Comparison of ENCODE assay signal across 13 cellular contexts in genomic region chr6:46138281-46138680, GRCh38. TPM values are rescaled to one million over a fixed set of nuclear protein-coding genes. Genes with fewer than 3 reads are reported as not detected.
DNase-seq lines count a peak whose midpoint lies in the region; ATAC-seq and TF ChIP-seq lines count a peak whose summit lies in the region.
"Had no signal": no experiment of that assay in that cellular context is flagged by ENCODE, and none has a peak within 500 bp of the region (broad histone marks: within the 10 kb centered on the region; RNA-seq: fewer than 3 reads in every experiment).

No MANE protein-coding gene starts in this region.

- no peak overlapping the region for H3K4me3 ChIP-seq in ascending aorta
- no peak overlapping the region for H3K4me3 ChIP-seq in Caco-2 (ENCODE audit: low read depth, low read length)
- H3K4me3 ChIP-seq in SK-N-SH (ENCODE audit: low read depth in 2 of 2, low read length in 1 of 2): no peak overlapping the region; a peak in 1 of 4 replicates

- H3K4me1 ChIP-seq in ascending aorta (no peaks in the 10 kb centered on the region), Caco-2 (no peaks in the 10 kb centered on the region), SK-N-SH (ENCODE audit: control insufficient read depth in 1 of 2, insufficient read depth in 2 of 2, low read depth in 1 of 2, low read length in 1 of 2) (no peaks in the 10 kb centered on the region)

- no peak overlapping the region for H2AFZ ChIP-seq in SK-N-SH (ENCODE audit: low read depth)

- H3K79me2 ChIP-seq in SK-N-SH (ENCODE audit: insufficient read depth): no peaks in the 10 kb centered on the region

- no peak for TF ChIP-seq RAD21 in SK-N-SH (IDR thresholded peaks at IDR 0.05; ENCODE audit: low read length)

- TF ChIP-seq CTCF in activated B cell treated with CpG ODN at 0.5 μM for 24 hours (IDR thresholded peaks at IDR 0.05): no peak
- no peak for TF ChIP-seq CTCF in ascending aorta (IDR thresholded peaks at IDR 0.05)
- TF ChIP-seq CTCF in Caco-2 (IDR thresholded peaks at IDR 0.05; ENCODE audit: insufficient read depth in 1 of 2, low read depth in 1 of 2, low read length in 1 of 2, severe bottlenecking in 1 of 2, unreplicated experiment in 1 of 2): no peak
- TF ChIP-seq CTCF in SK-N-SH (IDR thresholded peaks at IDR 0.05): no peak

- H3K36me3 Mint-ChIP-seq in activated B cell treated with CpG ODN at 0.5 μM for 24 hours (ENCODE audit: low read depth) (peaks cover 26% of the 10 kb centered on the region), Caco-2 (ENCODE audit: insufficient read depth, unreplicated experiment) (no peaks in the 10 kb centered on the region)

- no peaks in the 10 kb centered on the region for H3K27me3 Mint-ChIP-seq in activated B cell treated with CpG ODN at 0.5 μM for 24 hours
- peaks cover 8% of the 10 kb centered on the region for H3K27me3 Mint-ChIP-seq in Caco-2 (ENCODE audit: insufficient read depth, unreplicated experiment)

- H3K27ac Mint-ChIP-seq in activated B cell treated with CpG ODN at 0.5 μM for 24 hours: peak overlapping the region; percentile 8
- H3K27ac Mint-ChIP-seq in Caco-2 (ENCODE audit: unreplicated experiment): no peak overlapping the region
- H3K27ac Mint-ChIP-seq: activated naive CD4-positive, alpha-beta T cell treated with anti-CD3 and anti-CD28 coated beads for 36 hours had no signal

- H3K4me1 Mint-ChIP-seq in activated B cell treated with CpG ODN at 0.5 μM for 24 hours (peaks cover 34% of the 10 kb centered on the region), Caco-2 (ENCODE audit: low read depth, unreplicated experiment) (no peaks in the 10 kb centered on the region)

- H3K36me3 ChIP-seq in ascending aorta (peaks cover 4% of the 10 kb centered on the region in 2 donors), Caco-2 (ENCODE audit: control insufficient read depth, insufficient read depth, low read length) (no peaks in the 10 kb centered on the region), SK-N-SH (replicated peaks in 1 of 2; ENCODE audit: control insufficient read depth in 1 of 2, insufficient read depth in 2 of 2, low read length in 1 of 2) (no peaks in the 10 kb centered on the region)

- no peaks in the 10 kb centered on the region for H3K9me2 ChIP-seq in SK-N-SH

- no peak overlapping the region for H3K9ac ChIP-seq in SK-N-SH

- no TSS peak for BruUV-seq in Caco-2 (replicated peaks; lab: Mats Ljungman, UMichigan)

- WGBS in SK-N-SH (ENCODE audit: low lambda C conversion rate): 5% methylated on average over 1 of the region's 1 CpG

- no peak overlapping the region for H3K4me2 ChIP-seq in SK-N-SH

- ATAC-seq in GM18517 (IDR thresholded peaks at IDR 0.05; ENCODE audit: unreplicated experiment): peak; percentile 94
- peak; percentile 82 for ATAC-seq in GM21529 (IDR thresholded peaks at IDR 0.05; ENCODE audit: unreplicated experiment)
- ATAC-seq in HG03196 (IDR thresholded peaks at IDR 0.05; ENCODE audit: unreplicated experiment): peak; percentile 80
- no peak for ATAC-seq in activated B cell treated with CpG ODN at 0.5 μM for 24 hours (ENCODE audit: low read depth)

- H3K27me3 ChIP-seq in ascending aorta: no peaks in the 10 kb centered on the region
- no peaks in the 10 kb centered on the region for H3K27me3 ChIP-seq in Caco-2 (replicated peaks; ENCODE audit: control insufficient read depth, insufficient read depth, low read length)
- H3K27me3 ChIP-seq in SK-N-SH (ENCODE audit: insufficient read depth): no peaks in the 10 kb centered on the region; the same call in 1 of the 2 replicates

- H4K20me1 ChIP-seq in SK-N-SH (ENCODE audit: insufficient read depth): no peaks in the 10 kb centered on the region

- CTCF ChIA-PET in activated B cell treated with CpG ODN at 0.5 μM for 24 hours (lab: Charles Lee): interaction anchor here (1.1 to 1.8 kb wide), 2 partner anchors 8 to 48 kb away, joined by 3 to 4 read pairs; partner anchors contain the start of gene ENPP4
- CTCF ChIA-PET in Caco-2 (lab: Charles Lee): no interaction called here
- CTCF ChIA-PET in SK-N-SH (lab: Yijun Ruan, JAX): interaction anchor here (0.8 kb wide), 1 partner anchor 272 kb away, joined by 3 read pairs; no protein-coding TSS in a partner anchor

- H3K4me3 Mint-ChIP-seq in activated B cell treated with CpG ODN at 0.5 μM for 24 hours (peak overlapping the region; percentile 6), Caco-2 (ENCODE audit: unreplicated experiment) (no peak overlapping the region)
- H3K4me3 Mint-ChIP-seq: activated naive CD4-positive, alpha-beta T cell treated with anti-CD3 and anti-CD28 coated beads for 36 hours had no signal

- no peaks in the 10 kb centered on the region for H3K9me3 Mint-ChIP-seq in activated B cell treated with CpG ODN at 0.5 μM for 24 hours
- H3K9me3 Mint-ChIP-seq in Caco-2 (ENCODE audit: unreplicated experiment): no peaks in the 10 kb centered on the region
- H3K9me3 Mint-ChIP-seq: activated naive CD4-positive, alpha-beta T cell treated with anti-CD3 and anti-CD28 coated beads for 36 hours had no signal

- no peaks in the 10 kb centered on the region for H3F3A ChIP-seq in SK-N-SH (replicated peaks; ENCODE audit: insufficient read depth)

- POLR2A ChIA-PET in activated B cell treated with CpG ODN at 0.5 μM for 24 hours (lab: Charles Lee): interaction anchor here (1.4 kb wide), 1 partner anchor 8 kb away, joined by 7 read pairs; the partner anchor contains the start of gene ENPP4
- POLR2A ChIA-PET in Caco-2 (lab: Charles Lee): no interaction called here
- POLR2A ChIA-PET in SK-N-SH (lab: Yijun Ruan, JAX): no interaction called here

- intact Hi-C loops in activated B cell treated with CpG ODN at 0.5 μM for 24 hours (cut with micrococcal nuclease): loop anchor here (1.0 kb wide), 1 partner anchor 8 kb away; no protein-coding TSS in a partner anchor
- intact Hi-C loops in ascending aorta (cut with DNase I): no loop called here
- intact Hi-C loops in Caco-2 (cut with micrococcal nuclease; ENCODE audit: unreplicated experiment): no loop called here

- no peak overlapping the region for H3K27ac ChIP-seq in ascending aorta
- no peak overlapping the region for H3K27ac ChIP-seq in SK-N-SH (ENCODE audit: low read depth in 2 of 2, low read length in 1 of 2)

- no peak for DNase-seq in activated B cell treated with CpG ODN at 0.5 μM for 24 hours
- no peak for DNase-seq in NOMO-1 treated with DMSO at 0.1 percent for 48 hours (lab: John Stamatoyannopoulos, UW; ENCODE audit: unreplicated experiment)
- no peak for DNase-seq in ascending aorta (ENCODE audit: low spot score in 2 of 2)
- DNase-seq in Caco-2: no peak
- no peak for DNase-seq in SK-N-SH
- DNase-seq: activated naive CD4-positive, alpha-beta T cell treated with anti-CD3 and anti-CD28 coated beads for 36 hours; H7; NCI-H1694 treated with DMSO at 0.1 percent for 48 hours; T-helper 2 cell had no signal

- H3K9me3 ChIP-seq in ascending aorta: no peaks in the 10 kb centered on the region
- H3K9me3 ChIP-seq in Caco-2: no peaks in the 10 kb centered on the region
- H3K9me3 ChIP-seq in SK-N-SH: no peaks in the 10 kb centered on the region

- no peak for TF ChIP-seq EP300 in SK-N-SH (IDR thresholded peaks at IDR 0.05; ENCODE audit: borderline replicate concordance in 1 of 2, low read depth in 1 of 2, low read length in 1 of 2)

TF ChIP-seq in SK-N-SH, 30 proteins besides CTCF, POLR2A, EP300 and RAD21:
- TF ChIP-seq TEAD4 (IDR thresholded peaks at IDR 0.05; ENCODE audit: borderline replicate concordance, insufficient read depth): no peak

RNA-seq across cellular contexts. Expression of gene ENPP4, which starts 8.5 kb away (rescaled TPM):
- total RNA-seq in activated B cell treated with CpG ODN at 0.5 μM for 24 hours: 13.0 and 13.6 TPM in 2 replicates
- 12.5 TPM for total RNA-seq in ascending aorta
- 2.7 TPM in 2 replicates for total RNA-seq in Caco-2 (2022)
- polyA plus RNA-seq in SK-N-SH (2012; rRNA removed): 0.05 and 0.11 TPM in 2 replicates
- 0.08 and 0.09 TPM in 2 replicates for polyA plus RNA-seq in SK-N-SH (2012; cell fraction: cytosol; rRNA removed)
- 0.01 and 0.06 TPM in 2 replicates for polyA plus RNA-seq in SK-N-SH (2012; cell fraction: nucleus; rRNA removed)

RNA-seq across cellular contexts. Expression of gene ENPP5, which starts 32.5 kb away (rescaled TPM):
- total RNA-seq in activated B cell treated with CpG ODN at 0.5 μM for 24 hours (0.44 and 0.71 TPM in 2 replicates), ascending aorta (0.53 TPM), Caco-2 (2022) (1.4 and 2.3 TPM in 2 replicates)
- not detected in 2 replicates for polyA plus RNA-seq in SK-N-SH (2012; rRNA removed)
- polyA plus RNA-seq in SK-N-SH (2012; cell fraction: cytosol; rRNA removed): not detected in 2 replicates
- polyA plus RNA-seq in SK-N-SH (2012; cell fraction: nucleus; rRNA removed): not detected in 2 replicates
- total RNA-seq: pulmonary artery endothelial cell had no signal
